Comparison of ENCODE assay signal across 19 cellular contexts in genomic region chr19:55661826-55662225, GRCh38. TPM values are rescaled to one million over a fixed set of nuclear protein-coding genes. Genes with fewer than 3 reads are reported as not detected.
DNase-seq lines count a peak whose midpoint lies in the region; ATAC-seq and TF ChIP-seq lines count a peak whose summit lies in the region.
"Had no signal": no experiment of that assay in that cellular context is flagged by ENCODE, and none has a peak within 500 bp of the region (broad histone marks: within the 10 kb centered on the region; RNA-seq: fewer than 3 reads in every experiment).

No MANE protein-coding gene starts in this region.

- POLR2A ChIA-PET in RWPE1 (lab: Yijun Ruan, JAX; ENCODE audit: low non-redundant PET), result no interaction called here

- no peak overlapping the region for H3K4me3 ChIP-seq in BLaER1
- H3K4me3 ChIP-seq: left ventricle myocardium inferior had no signal

- H3K27ac ChIP-seq in BLaER1, result peak overlapping the region; percentile 60; the same call in 1 of the 2 replicates
- H3K27ac ChIP-seq in RWPE1, result peak overlapping the region; percentile 28
- H3K27ac ChIP-seq: left ventricle myocardium inferior, neutrophil had no signal

- no peak for ATAC-seq in GM18505 (IDR thresholded peaks at IDR 0.05; ENCODE audit: unreplicated experiment)

- no peaks in the 10 kb centered on the region for H3K9me3 ChIP-seq in BLaER1
- H3K9me3 ChIP-seq: left ventricle myocardium inferior, neutrophil had no signal

- peaks cover 84% of the 10 kb centered on the region for H3K36me3 ChIP-seq in BLaER1

- DNase-seq in SIG-M5 treated with dmso at 0.1 percent for 504 hours (lab: John Stamatoyannopoulos, UW; ENCODE audit: unreplicated experiment), result peak; percentile 23
- no peak for DNase-seq in SIG-M5 (lab: John Stamatoyannopoulos, UW)
- no peak for DNase-seq in RWPE1 (ENCODE audit: low spot score)
- DNase-seq in chondrocyte (ENCODE audit: low spot score), result no peak
- DNase-seq in T-helper 9 cell, result no peak
- no peak for DNase-seq in DMS 273 (lab: John Stamatoyannopoulos, UW; ENCODE audit: unreplicated experiment)
- DNase-seq: 8988T, AML-193, amniotic stem cell, foreskin fibroblast, HCEC 1CT, immature natural killer cell, left ventricle myocardium inferior, NCI-H1436 treated with DMSO at 0.1 percent for 48 hours, NCI-H526 treated with DMSO at 0.1 percent for 48 hours, small intestine had no signal

- no peak overlapping the region for H3K4me3 Mint-ChIP-seq in chondrocyte (ENCODE audit: unreplicated experiment)
- H3K4me3 Mint-ChIP-seq: immature natural killer cell had no signal

- H3K4me1 Mint-ChIP-seq in chondrocyte (ENCODE audit: low read depth), result peaks cover 24% of the 10 kb centered on the region

- peaks cover 50% of the 10 kb centered on the region for H3K4me1 ChIP-seq in BLaER1

- no peaks in the 10 kb centered on the region for H3K27me3 Mint-ChIP-seq in chondrocyte (ENCODE audit: low read depth)

- H3K9ac ChIP-seq in BLaER1, result peak overlapping the region; percentile 60; the same call in 1 of the 2 replicates

- H3K4me2 ChIP-seq in BLaER1, result peak overlapping the region; percentile 99

- CTCF ChIA-PET in RWPE1 (lab: Yijun Ruan, JAX), result no interaction called here

- H3K36me3 Mint-ChIP-seq in chondrocyte (ENCODE audit: low read depth), result peaks cover 29% of the 10 kb centered on the region

- H4K20me1 ChIP-seq in BLaER1, result peaks cover 99% of the 10 kb centered on the region

- H3K27ac Mint-ChIP-seq in chondrocyte (ENCODE audit: unreplicated experiment), result peak overlapping the region; percentile 22

- no peak for TF ChIP-seq CTCF in RWPE1 (conservative IDR thresholded peaks at IDR 0.05; ENCODE audit: low read depth)
- no peak for TF ChIP-seq CTCF in chondrocyte (IDR thresholded peaks at IDR 0.05)

- no peak for TF ChIP-seq POLR2A in GM18505 (IDR thresholded peaks at IDR 0.05; ENCODE audit: borderline replicate concordance, extremely low read depth, insufficient read depth, insufficient read length)

- no peaks in the 10 kb centered on the region for H3K9me3 Mint-ChIP-seq in chondrocyte (ENCODE audit: low read depth)
- H3K9me3 Mint-ChIP-seq: immature natural killer cell had no signal

- no peaks in the 10 kb centered on the region for H3K27me3 ChIP-seq in BLaER1
- H3K27me3 ChIP-seq: neutrophil had no signal

RNA-seq across cellular contexts. Expression of gene U2AF2, which starts 7.0 kb away (rescaled TPM):
- total RNA-seq in chondrocyte, result 119 to 137 TPM (median 129 TPM) in 3 replicates

RNA-seq across cellular contexts. Expression of gene EPN1, which starts 13.2 kb away (rescaled TPM):
- 105 to 127 TPM (median 124 TPM) in 3 replicates for total RNA-seq in chondrocyte

RNA-seq across cellular contexts. Expression of gene CCDC106, which starts 13.8 kb away (rescaled TPM):
- 20.9 to 26.5 TPM (median 23.5 TPM) in 3 replicates for total RNA-seq in chondrocyte

RNA-seq across cellular contexts. Expression of gene ZNF581, which starts 18.4 kb away (rescaled TPM):
- 20.8 to 24.7 TPM (median 24.2 TPM) in 3 replicates for total RNA-seq in chondrocyte

RNA-seq across cellular contexts. Expression of gene ZNF580, which starts 21.0 kb away (rescaled TPM):
- total RNA-seq in chondrocyte, result 42.3 to 59.8 TPM (median 45.0 TPM) in 3 replicates
